Comparison of ENCODE assay signal across 8 cellular contexts in the genomic region with DNA sequence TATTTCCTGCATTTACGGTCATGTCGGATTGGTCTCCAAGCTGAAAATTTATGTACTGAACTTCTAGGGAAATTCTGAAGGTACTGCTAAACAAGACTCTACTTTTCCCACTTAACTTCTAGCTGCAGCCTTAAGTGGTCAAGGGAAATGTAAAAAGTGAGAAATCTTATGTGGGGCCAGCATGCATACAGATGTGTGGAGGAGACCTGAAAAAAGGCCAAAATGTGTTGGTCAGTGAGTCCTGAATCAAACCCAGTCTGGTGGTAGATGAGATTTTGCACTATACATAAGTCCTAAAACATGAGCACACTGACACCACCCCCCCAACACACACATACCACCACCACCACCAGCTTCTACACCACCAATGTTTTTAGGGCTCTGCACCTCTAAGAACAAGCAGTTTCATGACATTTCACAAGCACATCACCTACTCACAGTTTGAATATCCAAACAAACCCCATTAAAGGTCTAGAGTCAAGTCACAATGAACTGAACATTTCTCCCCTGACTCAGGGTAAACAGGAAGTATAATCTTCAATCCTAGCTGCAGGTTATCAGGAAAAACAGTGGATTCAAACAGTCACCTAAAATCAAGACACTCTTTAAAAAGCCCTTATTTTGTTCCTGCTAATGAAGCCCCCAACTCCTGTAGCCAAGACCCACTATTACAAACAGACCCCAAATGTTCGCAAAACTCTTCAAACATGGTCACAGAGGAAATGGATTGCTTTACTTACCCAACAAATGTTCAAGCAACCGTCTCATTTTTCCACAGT.
A peak's percentile ranks its signal among the peaks of the same experiment; 100 is the strongest.
DNase-seq lines count a peak whose midpoint lies in the region; ATAC-seq and TF ChIP-seq lines count a peak whose summit lies in the region.

No MANE protein-coding gene starts in this region.

- H3K4me1 ChIP-seq in Loucy (ENCODE audit: insufficient read depth, low read length, poor library complexity, severe bottlenecking) (peaks cover 67% of the 10 kb centered on the region), mucosa of rectum (ENCODE audit: control insufficient read depth in 2 of 2, insufficient read depth in 2 of 2, low read length in 2 of 2) (peaks cover 75 to 91% of the 10 kb centered on the region in 2 donors)

- H2AFZ ChIP-seq in Loucy (ENCODE audit: low read length), result no peak overlapping the region

- no peaks in the 10 kb centered on the region for H3F3A ChIP-seq in Loucy (ENCODE audit: low read depth)

- no peaks in the 10 kb centered on the region for H3K9me2 ChIP-seq in Loucy (replicated peaks; ENCODE audit: low read depth, low read length)

- no peak for ATAC-seq in GM18505 (IDR thresholded peaks at IDR 0.05; ENCODE audit: unreplicated experiment)

- in situ Hi-C loops in brain microvascular endothelial cell (cut with HindIII; ENCODE audit: low pct_ligation_motif_present, low sequenced_read_pairs), result no loop called here

- H3K36me3 ChIP-seq in Loucy (ENCODE audit: insufficient read depth, low read length) (no peaks in the 10 kb centered on the region), brain microvascular endothelial cell (replicated peaks) (peaks cover 4% of the 10 kb centered on the region), mucosa of rectum (ENCODE audit: control insufficient read depth in 2 of 2, insufficient read depth in 2 of 2, low read length in 2 of 2) (no peaks in the 10 kb centered on the region)

- H3K9ac ChIP-seq in Loucy (ENCODE audit: low read depth, low read length, poor library complexity, severe bottlenecking) (peak overlapping the region; percentile 99), mucosa of rectum (ENCODE audit: low read depth in 1 of 2, low read length in 2 of 2) (peak overlapping the region; percentile 72 to 87)

- no peaks in the 10 kb centered on the region for H3K9me3 ChIP-seq in Loucy (ENCODE audit: insufficient read depth, low read depth, low read length)
- no peaks in the 10 kb centered on the region for H3K9me3 ChIP-seq in mucosa of rectum (ENCODE audit: control insufficient read depth in 2 of 2, low read length in 2 of 2)

- H3K4me3 ChIP-seq in Loucy (ENCODE audit: low read length, poor library complexity, severe bottlenecking) (peak overlapping the region; percentile 85), brain microvascular endothelial cell (ENCODE audit: low read depth, low read length) (peak overlapping the region; percentile 42), mucosa of rectum (ENCODE audit: low read length in 2 of 2) (peak overlapping the region; percentile 59 to 69)

- DNase-seq in CD1c-positive myeloid dendritic cell (ENCODE audit: extremely low spot score), result peak; percentile 25
- no peak for DNase-seq in brain microvascular endothelial cell
- DNase-seq in COLO829 (ENCODE audit: low spot score), result no peak
- no peak for DNase-seq in NCI-H226
- DNase-seq in NCI-H2171 (lab: John Stamatoyannopoulos, UW), result no peak

- peak overlapping the region; percentile 94 for H3K4me2 ChIP-seq in Loucy (ENCODE audit: low read depth, low read length, poor library complexity, severe bottlenecking)

- peak overlapping the region; percentile 92 for H3K27ac ChIP-seq in brain microvascular endothelial cell
- H3K27ac ChIP-seq in mucosa of rectum (ENCODE audit: low read depth in 2 of 2, low read length in 2 of 2), result peak overlapping the region; percentile 97 to 98

- no peak for TF ChIP-seq CTCF in Loucy (conservative IDR thresholded peaks at IDR 0.05; ENCODE audit: low read length)
- TF ChIP-seq CTCF in brain microvascular endothelial cell (IDR thresholded peaks at IDR 0.05; ENCODE audit: low read depth, low read length, missing control alignments), result no peak

- TF ChIP-seq POLR2A in GM18505 (IDR thresholded peaks at IDR 0.05; ENCODE audit: borderline replicate concordance, extremely low read depth, insufficient read depth, insufficient read length), result no peak

- H4K20me1 ChIP-seq in Loucy (ENCODE audit: insufficient read depth, low read length, poor library complexity, severe bottlenecking), result peaks cover 43% of the 10 kb centered on the region

- H3K79me2 ChIP-seq in Loucy (ENCODE audit: insufficient read depth, low read length), result peaks cover 80% of the 10 kb centered on the region

- H3K27me3 ChIP-seq in Loucy (ENCODE audit: insufficient read depth, low read length, poor library complexity, severe bottlenecking), result no peaks in the 10 kb centered on the region
- no peaks in the 10 kb centered on the region for H3K27me3 ChIP-seq in brain microvascular endothelial cell (replicated peaks)
- H3K27me3 ChIP-seq in mucosa of rectum (ENCODE audit: control insufficient read depth in 2 of 2, insufficient read depth in 2 of 2, low read length in 2 of 2), result no peaks in the 10 kb centered on the region
